In genomic region chr6:21870071-21870729, GRCh38 we compare ENCODE assay signal across 24 cellular contexts.
DNase-seq lines count a peak whose midpoint lies in the region; ATAC-seq, FAIRE-seq and TF ChIP-seq lines count a peak whose summit lies in the region.
"Had no signal": no experiment of that assay in that cellular context is flagged by ENCODE, and none has a peak within 500 bp of the region (broad histone marks: within the 10 kb centered on the region; RNA-seq: fewer than 3 reads in every experiment).

No MANE protein-coding gene starts in this region.

- H3T11ph ChIP-seq in H9 (ENCODE audit: low read length) = no peak overlapping the region

- peak overlapping the region in 5 of 10 experiments; percentile 10 to 45 (median 29); a peak in 9 of 20 replicates for H3K4me3 ChIP-seq in BLaER1 treated with 17β-estradiol and CSF1 and Interleukin-3, amounts not matched to agents 10 nM and 100 nM
- no peak overlapping the region for H3K4me3 ChIP-seq in keratinocyte (ENCODE audit: control insufficient read depth in 2 of 3, extremely low read depth in 1 of 3, insufficient read depth in 2 of 3, low read depth in 1 of 3, low read length in 3 of 3)
- H3K4me3 ChIP-seq: body of pancreas, coronary artery, left lung, mucosa of descending colon, prostate gland, suprapubic skin, uterus had no signal

- DNase-seq in H9 (no peak), keratinocyte (ENCODE audit: low read depth, low spot score) (peak; percentile 66), ecto neural progenitor cell (ENCODE audit: low spot score) (no peak)
- no peak for DNase-seq in activated naive CD4-positive, alpha-beta T cell (lab: John Stamatoyannopoulos, UW)
- DNase-seq: activated CD4-positive, alpha-beta T cell treated with anti-CD3 and anti-CD28 coated beads, Interleukin-2, amount 50 U/mL, for 4 hours; activated CD8-positive, alpha-beta memory T cell treated with anti-CD3 and anti-CD28 coated beads, Interleukin-2, amount 50 U/mL, for 48 hours; body of pancreas; CD4-positive, CD25-positive, alpha-beta regulatory T cell; GF-D8; HCEC 1CT; left lung; mucosa of descending colon; NCI-H1694 treated with DMSO at 0.1 percent for 48 hours; NCI-H345; stimulated activated CD4-positive, alpha-beta T cell treated with anti-CD3 and anti-CD28 coated beads, Interleukin-1b, Interleukin-23, amount 100 ng/mL, for 48 hours; uterus had no signal

- H3K9ac ChIP-seq in BLaER1 treated with 17β-estradiol and CSF1 and Interleukin-3, amounts not matched to agents 10 nM and 100 nM = peak overlapping the region in 9 of 11 experiments; percentile 9 to 69 (median 47); a peak in 14 of 22 replicates
- H3K9ac ChIP-seq in H9 (ENCODE audit: extremely low read depth, insufficient read length, low read length) (no peak overlapping the region), keratinocyte (ENCODE audit: control insufficient read depth, extremely low read depth, insufficient read depth, low read length) (no peak overlapping the region)

- dilution Hi-C loops in keratinocyte (cut with MboI; ENCODE audit: extremely low pct_ligation_motif_present, low sequenced_read_pairs) = no loop called here

- no peak overlapping the region for H2BK20ac ChIP-seq in H9 (ENCODE audit: low read depth, low read length, poor library complexity, severe bottlenecking)

- H3K79me1 ChIP-seq in H9 (ENCODE audit: insufficient read depth, low read depth, low read length, poor library complexity, severe bottlenecking) = no peaks in the 10 kb centered on the region

- no peak overlapping the region for H3K4me3 Mint-ChIP-seq in H9
- no peak overlapping the region for H3K4me3 Mint-ChIP-seq in brain
- H3K4me3 Mint-ChIP-seq: CD4-positive, CD25-positive, alpha-beta regulatory T cell had no signal

- no peak overlapping the region for H2BK120ac ChIP-seq in H9 (ENCODE audit: low read depth, low read length, poor library complexity, severe bottlenecking)

- H2AK5ac ChIP-seq in H9 (ENCODE audit: insufficient read length, low read length) = no peak overlapping the region

- no peaks in the 10 kb centered on the region for H3K23me2 ChIP-seq in H9 (ENCODE audit: insufficient read length, low read depth, low read length, poor library complexity, severe bottlenecking)

- H3K36me3 Mint-ChIP-seq in H9 (ENCODE audit: insufficient read depth in 1 of 3, low read depth in 3 of 3) = peaks cover 18 to 25% (median 19%) of the 10 kb centered on the region in 3 experiments
- H3K36me3 Mint-ChIP-seq in brain = peaks cover 49% of the 10 kb centered on the region
- H3K36me3 Mint-ChIP-seq: CD4-positive, CD25-positive, alpha-beta regulatory T cell had no signal

- no peak overlapping the region for H2BK12ac ChIP-seq in H9 (ENCODE audit: insufficient read length, low read depth, low read length)

- H3K56ac ChIP-seq in H9 (ENCODE audit: insufficient read length, low read depth, low read length) = no peak overlapping the region

- H4K91ac ChIP-seq in H9 (ENCODE audit: insufficient read length, low read depth, low read length) = no peak overlapping the region

- no peak overlapping the region for H2BK15ac ChIP-seq in H9 (ENCODE audit: low read depth, low read length)

- no peak overlapping the region for H3K23ac ChIP-seq in H9 (ENCODE audit: insufficient read length, low read depth, low read length)

- peak overlapping the region; percentile 66 to 88 (median 81) for H3K4me2 ChIP-seq in BLaER1 treated with 17β-estradiol and CSF1 and Interleukin-3, amounts not matched to agents 10 nM and 100 nM
- H3K4me2 ChIP-seq in H9 (ENCODE audit: insufficient read depth, insufficient read length, low read length) (no peak overlapping the region), keratinocyte (ENCODE audit: control insufficient read depth, extremely low read depth, insufficient read depth, low read depth, low read length) (peak overlapping the region; percentile 13)

- no peak overlapping the region for H3K14ac ChIP-seq in H9 (ENCODE audit: insufficient read depth, low read length)

- H3K18ac ChIP-seq in H9 (ENCODE audit: insufficient read length, low read depth, low read length) = peak overlapping the region; percentile 28

- H3K9me3 Mint-ChIP-seq in H9 = no peaks in the 10 kb centered on the region
- H3K9me3 Mint-ChIP-seq in brain = peaks cover 9 to 30% (median 21%) of the 10 kb centered on the region in 5 experiments

- peak; percentile 67 for FAIRE-seq in keratinocyte (lab: Jason Lieb, UNC)

- H3K27me3 ChIP-seq in BLaER1 treated with 17β-estradiol and CSF1 and Interleukin-3, amounts not matched to agents 10 nM and 100 nM = no peaks in the 10 kb centered on the region
- no peaks in the 10 kb centered on the region for H3K27me3 ChIP-seq in H9 (ENCODE audit: insufficient read depth, low read length)
- no peaks in the 10 kb centered on the region for H3K27me3 ChIP-seq in keratinocyte (ENCODE audit: control insufficient read depth, extremely low read depth, insufficient read depth, low read length)
- H3K27me3 ChIP-seq: body of pancreas, left lung, suprapubic skin, uterus had no signal

- H3K4me1 ChIP-seq in BLaER1 treated with 17β-estradiol and CSF1 and Interleukin-3, amounts not matched to agents 10 nM and 100 nM = peaks cover 18 to 63% (median 41%) of the 10 kb centered on the region in 10 experiments
- H3K4me1 ChIP-seq in H9 (ENCODE audit: insufficient read depth, low read length) = no peaks in the 10 kb centered on the region; the same call in 1 of the 2 replicates
- peaks cover 21% of the 10 kb centered on the region for H3K4me1 ChIP-seq in keratinocyte (ENCODE audit: control insufficient read depth, extremely low read depth, insufficient read depth, low read length)
- H3K4me1 ChIP-seq: body of pancreas, prostate gland had no signal

- peaks cover 0 to 3% (median 0%) of the 10 kb centered on the region in 11 experiments; a peak in 1 of 22 replicates for H3K36me3 ChIP-seq in BLaER1 treated with 17β-estradiol and CSF1 and Interleukin-3, amounts not matched to agents 10 nM and 100 nM
- H3K36me3 ChIP-seq in keratinocyte (ENCODE audit: control insufficient read depth in 2 of 2, extremely low read depth in 1 of 2, insufficient read depth in 2 of 2, low read length in 2 of 2) = no peaks in the 10 kb centered on the region
- H3K36me3 ChIP-seq: left lung, prostate gland, suprapubic skin, uterus had no signal

- no CpG with 5 or more reads among the region's 5 CpGs for WGBS in H9 (ENCODE audit: extremely low coverage, insufficient read length, low lambda C conversion rate)

- no peak overlapping the region for H4K8ac ChIP-seq in H9 (replicated peaks; ENCODE audit: insufficient read length, low read depth, low read length)

- no peaks in the 10 kb centered on the region for H4K20me1 ChIP-seq in BLaER1 treated with 17β-estradiol and CSF1 and Interleukin-3, amounts not matched to agents 10 nM and 100 nM
- peaks cover 2% of the 10 kb centered on the region for H4K20me1 ChIP-seq in H9 (ENCODE audit: control insufficient read depth, insufficient read depth, insufficient read length)
- H4K20me1 ChIP-seq in keratinocyte (ENCODE audit: control insufficient read depth, extremely low read depth, insufficient read depth, low read length) = no peaks in the 10 kb centered on the region

- H3K27ac Mint-ChIP-seq in H9 (peak overlapping the region in 1 of 3 experiments; percentile 25; a peak in 2 of 7 replicates), brain (peak overlapping the region in 4 of 5 experiments; percentile 38 to 89 (median 73))
- H3K27ac Mint-ChIP-seq: CD4-positive, CD25-positive, alpha-beta regulatory T cell had no signal

- no peak overlapping the region for H4K5ac ChIP-seq in H9 (ENCODE audit: insufficient read length, low read depth, low read length)

- no peak overlapping the region for H2AFZ ChIP-seq in H9 (ENCODE audit: low read length)
- H2AFZ ChIP-seq in keratinocyte (ENCODE audit: control insufficient read depth, low read length) = no peak overlapping the region

- peaks cover 11 to 59% (median 49%) of the 10 kb centered on the region in 11 experiments for H3K9me3 ChIP-seq in BLaER1 treated with 17β-estradiol and CSF1 and Interleukin-3, amounts not matched to agents 10 nM and 100 nM (replicated peaks in 1 of 11)
- no peaks in the 10 kb centered on the region for H3K9me3 ChIP-seq in H9 (ENCODE audit: control insufficient read depth, low read depth, low read length)
- H3K9me3 ChIP-seq in keratinocyte (ENCODE audit: control insufficient read depth, low read depth, low read length) = no peaks in the 10 kb centered on the region
- H3K9me3 ChIP-seq: left lung, mucosa of descending colon, prostate gland, suprapubic skin, uterus had no signal

- peaks cover 3% of the 10 kb centered on the region; the same call in 1 of the 2 replicates for H3K79me2 ChIP-seq in H9 (ENCODE audit: insufficient read depth, low read length)
- no peaks in the 10 kb centered on the region for H3K79me2 ChIP-seq in keratinocyte (ENCODE audit: control insufficient read depth, insufficient read depth, low read length)

- H3K27me3 Mint-ChIP-seq in H9 (ENCODE audit: low read depth) = no peaks in the 10 kb centered on the region
- peaks cover 2% of the 10 kb centered on the region for H3K27me3 Mint-ChIP-seq in brain
- H3K27me3 Mint-ChIP-seq: CD4-positive, CD25-positive, alpha-beta regulatory T cell had no signal

- no peak overlapping the region for H2BK5ac ChIP-seq in H9 (ENCODE audit: insufficient read length, low read length)

- H3K4me1 Mint-ChIP-seq in H9 (peaks cover 45 to 51% of the 10 kb centered on the region in 2 experiments), brain (peaks cover 33% of the 10 kb centered on the region)
- H3K4me1 Mint-ChIP-seq: CD4-positive, CD25-positive, alpha-beta regulatory T cell had no signal

- peak overlapping the region in 8 of 11 experiments; percentile 19 to 78 (median 68); a peak in 15 of 22 replicates for H3K27ac ChIP-seq in BLaER1 treated with 17β-estradiol and CSF1 and Interleukin-3, amounts not matched to agents 10 nM and 100 nM
- H3K27ac ChIP-seq in H9 (ENCODE audit: insufficient read length, low read depth, low read length) (no peak overlapping the region), keratinocyte (ENCODE audit: control insufficient read depth, insufficient read depth, low read length) (peak overlapping the region; percentile 56)
- H3K27ac ChIP-seq: body of pancreas, coronary artery, left lung, prostate gland, suprapubic skin, uterus had no signal

- TF ChIP-seq CTCF in H9 (conservative IDR thresholded peaks at IDR 0.05) = no peak
- TF ChIP-seq CTCF in brain (conservative IDR thresholded peaks at IDR 0.05) = no peak
- TF ChIP-seq CTCF in keratinocyte (optimal IDR thresholded peaks at IDR 0.05 in 1 of 3, IDR thresholded peaks at IDR 0.05 in 1 of 3, conservative IDR thresholded peaks at IDR 0.05 in 1 of 3; ENCODE audit: extremely low read depth in 1 of 3, insufficient read depth in 2 of 3, low read length in 3 of 3) = no peak

- no peak for ATAC-seq in HG03520 (IDR thresholded peaks at IDR 0.05; ENCODE audit: unreplicated experiment)
- ATAC-seq: body of pancreas, left lung, mucosa of descending colon, Panc1, SK-N-SH treated with all-trans-retinoic acid at 6 μM for 48 hours had no signal

- H3K9me1 ChIP-seq in keratinocyte (ENCODE audit: control insufficient read depth, extremely low read depth, insufficient read depth, low read length) = peaks cover 2% of the 10 kb centered on the region

- no peak overlapping the region for H3K4ac ChIP-seq in H9 (ENCODE audit: low read depth, low read length)

Comparison
In these comparisons a context has a peak if more than half of its experiments do, and no peak if none do; other contexts are left out.
1. H3K9ac ChIP-seq: peak in BLaER1 treated with 17β-estradiol and CSF1 and Interleukin-3, amounts not matched to agents 10 nM and 100 nM (9 of 11); none in H9 (single experiment) and keratinocyte (single experiment).